Comparison of ENCODE assay signal across 22 cellular contexts in the genomic region with DNA sequence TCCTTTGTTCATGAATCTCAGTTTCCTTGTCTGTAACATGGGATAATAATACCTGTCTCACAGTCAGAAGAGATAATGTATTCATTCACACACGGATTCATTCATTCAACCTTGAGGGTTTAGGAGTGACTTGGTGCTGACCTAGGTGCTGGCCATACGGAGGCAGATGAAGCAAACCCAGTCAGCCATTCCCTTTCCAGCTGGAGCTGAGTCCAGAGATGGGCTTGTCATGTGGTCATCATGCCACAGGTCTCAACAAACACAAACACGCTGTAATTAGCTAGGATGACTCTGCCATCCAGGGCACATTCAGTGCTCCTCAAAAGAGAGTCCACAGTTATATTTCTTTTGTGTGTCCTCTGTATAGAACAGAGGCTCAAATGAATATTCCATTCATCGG. TPM values are rescaled to one million over a fixed set of nuclear protein-coding genes. Genes with fewer than 3 reads are reported as not detected.
A peak's percentile ranks its signal among the peaks of the same experiment; 100 is the strongest.
DNase-seq lines count a peak whose midpoint lies in the region; ATAC-seq, FAIRE-seq and TF ChIP-seq lines count a peak whose summit lies in the region.
"Had no signal": no experiment of that assay in that cellular context is flagged by ENCODE, and none has a peak within 500 bp of the region (broad histone marks: within the 10 kb centered on the region; RNA-seq: fewer than 3 reads in every experiment).

No MANE protein-coding gene starts in this region.

- no peak overlapping the region for H4K8ac ChIP-seq in H1 (ENCODE audit: extremely low read depth, insufficient read depth, low read length)

- no peak overlapping the region for H4K91ac ChIP-seq in H1 (replicated peaks; ENCODE audit: insufficient read length, low read length)

- H3K4me3 ChIP-seq in H1 (ENCODE audit: extremely low read depth in 1 of 4, insufficient read depth in 2 of 4, low read depth in 3 of 4, low read length in 4 of 4), result no peak overlapping the region
- H3K4me3 ChIP-seq: K562, PC-9, SJCRH30 had no signal

- no peaks in the 10 kb centered on the region for H3K36me3 ChIP-seq in H1 (ENCODE audit: control insufficient read depth in 2 of 4, insufficient read depth in 4 of 4, low read length in 3 of 4)
- H3K36me3 ChIP-seq: SJCRH30 had no signal

- H3K4me3 Mint-ChIP-seq in activated CD4-positive, alpha-beta T cell treated with anti-CD3 and anti-CD28 coated beads, Interleukin-2, amount 10 ng/mL, durations not matched to agents 24 days and 14 days, result no peak overlapping the region
- H3K4me3 Mint-ChIP-seq in WTC11, result no peak overlapping the region
- no peak overlapping the region for H3K4me3 Mint-ChIP-seq in activated naive CD4-positive, alpha-beta T cell treated with anti-CD3 and anti-CD28 coated beads, Interleukin-2, amount 10 ng/mL, durations not matched to agents 7 days and 5 days
- H3K4me3 Mint-ChIP-seq in HFFc6, result no peak overlapping the region
- H3K4me3 Mint-ChIP-seq: CD4-positive, alpha-beta T cell; T-helper 17 cell had no signal

- no peak overlapping the region for H3K4me2 ChIP-seq in H1 (ENCODE audit: insufficient read depth in 1 of 2, low read depth in 2 of 2, low read length in 2 of 2)
- H3K4me2 ChIP-seq: PC-9 had no signal

- H2BK5ac ChIP-seq in H1 (ENCODE audit: low read depth, low read length), result no peak overlapping the region

- H3K36me3 Mint-ChIP-seq in activated CD4-positive, alpha-beta T cell treated with anti-CD3 and anti-CD28 coated beads, Interleukin-2, amount 10 ng/mL, durations not matched to agents 24 days and 14 days (ENCODE audit: low read depth), result no peaks in the 10 kb centered on the region
- H3K36me3 Mint-ChIP-seq in WTC11 (no peaks in the 10 kb centered on the region), HFFc6 (ENCODE audit: low read depth) (no peaks in the 10 kb centered on the region)
- H3K36me3 Mint-ChIP-seq in activated naive CD4-positive, alpha-beta T cell treated with anti-CD3 and anti-CD28 coated beads, Interleukin-2, amount 10 ng/mL, durations not matched to agents 7 days and 5 days, result no peaks in the 10 kb centered on the region

- TF ChIP-seq POLR2A in H1 (IDR thresholded peaks at IDR 0.05; ENCODE audit: control extremely low read depth in 1 of 2, low read depth in 2 of 2, low read length in 2 of 2), result no peak

- no peaks in the 10 kb centered on the region for H3K9me3 ChIP-seq in H1 (ENCODE audit: insufficient read depth in 2 of 2, low read depth in 1 of 2, low read length in 1 of 2)
- H3K9me3 ChIP-seq: SJCRH30 had no signal

- POLR2A ChIA-PET in H1 (lab: Charles Lee; ENCODE audit: partially characterized antibody), result no interaction called here
- POLR2A ChIA-PET in WTC11 (lab: Charles Lee), result no interaction called here

- peak; percentile 45 for DNase-seq in activated CD4-positive, alpha-beta T cell treated with anti-CD3 and anti-CD28 coated beads, Interleukin-2, amount 10 ng/mL, durations not matched to agents 24 days and 14 days
- no peak for DNase-seq in activated CD4-positive, alpha-beta T cell treated with anti-CD3 and anti-CD28 coated beads for 48 hours
- DNase-seq in HTR-8/SVneo (ENCODE audit: insufficient read length, low spot score), result no peak
- peak; percentile 38 for DNase-seq in NCI-H748 treated with DMSO at 0.1 percent for 48 hours (lab: John Stamatoyannopoulos, UW)
- DNase-seq in H1 (ENCODE audit: low read depth in 1 of 2, low spot score in 2 of 2), result no peak
- DNase-seq in WTC11 (ENCODE audit: low spot score), result no peak
- no peak for DNase-seq in activated naive CD4-positive, alpha-beta T cell treated with anti-CD3 and anti-CD28 coated beads, Interleukin-2, amount 10 ng/mL, durations not matched to agents 7 days and 5 days
- no peak for DNase-seq in HFFc6
- DNase-seq: Calu3; CD4-positive, alpha-beta T cell; GF-D8; NCI-H2029 treated with DMSO at 0.1 percent for 48 hours; NCI-H446; NCI-H82; PC-9; SJCRH30; T-helper 17 cell had no signal

- no peak overlapping the region for H2BK120ac ChIP-seq in H1 (replicated peaks; ENCODE audit: low read depth, low read length)

- no peak overlapping the region for H2AK5ac ChIP-seq in H1 (ENCODE audit: low read depth, low read length)

- TF ChIP-seq CTCF in H1 (IDR thresholded peaks at IDR 0.05; ENCODE audit: control extremely low read depth in 1 of 3, insufficient read depth in 1 of 3, low read depth in 1 of 3, low read length in 3 of 3) (no peak), WTC11 (IDR thresholded peaks at IDR 0.05) (no peak), HFFc6 (IDR thresholded peaks at IDR 0.05) (no peak)

- H3K18ac ChIP-seq in H1 (ENCODE audit: extremely low read depth, low read length), result no peak overlapping the region

- intact Hi-C loops in activated CD4-positive, alpha-beta T cell treated with anti-CD3 and anti-CD28 coated beads, Interleukin-2, amount 10 ng/mL, durations not matched to agents 24 days and 14 days (cut with micrococcal nuclease), result no loop called here

- no peaks in the 10 kb centered on the region for H3K79me1 ChIP-seq in H1 (ENCODE audit: low read depth, low read length)

- no peak for TF ChIP-seq RAD21 in H1 (IDR thresholded peaks at IDR 0.05 in 1 of 2, conservative IDR thresholded peaks at IDR 0.05 in 1 of 2; ENCODE audit: low read depth in 2 of 2, low read length in 2 of 2)

- no peak for ATAC-seq in WTC11
- ATAC-seq: K562, T-helper 17 cell had no signal

- H4K20me1 ChIP-seq in H1 (replicated peaks in 1 of 2; ENCODE audit: control insufficient read depth in 1 of 2, insufficient read depth in 2 of 2, low read length in 2 of 2), result no peaks in the 10 kb centered on the region

- no peak overlapping the region for H3K9ac ChIP-seq in H1 (replicated peaks in 1 of 4; ENCODE audit: extremely low read depth in 1 of 4, low read depth in 3 of 4, low read length in 3 of 4)

- no peak overlapping the region for H4K5ac ChIP-seq in H1 (ENCODE audit: insufficient read length, low read depth, low read length)

- H3K4ac ChIP-seq in H1 (replicated peaks; ENCODE audit: insufficient read length, low read depth, low read length), result no peak overlapping the region

- CTCF ChIA-PET in H1 (lab: Charles Lee; ENCODE audit: partially characterized antibody) (no interaction called here), WTC11 (lab: Charles Lee) (interaction anchor here (2.0 kb wide), 1 partner anchor 26 kb away, joined by 4 read pairs; no protein-coding TSS in a partner anchor)
- CTCF ChIA-PET in activated naive CD4-positive, alpha-beta T cell treated with anti-CD3 and anti-CD28 coated beads, Interleukin-2, amount 10 ng/mL, durations not matched to agents 7 days and 5 days (lab: Charles Lee), result no interaction called here

- no peaks in the 10 kb centered on the region for H3K9me3 Mint-ChIP-seq in activated CD4-positive, alpha-beta T cell treated with anti-CD3 and anti-CD28 coated beads, Interleukin-2, amount 10 ng/mL, durations not matched to agents 24 days and 14 days
- H3K9me3 Mint-ChIP-seq in WTC11, result no peaks in the 10 kb centered on the region
- no peaks in the 10 kb centered on the region for H3K9me3 Mint-ChIP-seq in activated naive CD4-positive, alpha-beta T cell treated with anti-CD3 and anti-CD28 coated beads, Interleukin-2, amount 10 ng/mL, durations not matched to agents 7 days and 5 days
- no peaks in the 10 kb centered on the region for H3K9me3 Mint-ChIP-seq in HFFc6
- H3K9me3 Mint-ChIP-seq: CD4-positive, alpha-beta T cell had no signal

- no peaks in the 10 kb centered on the region for H3K23me2 ChIP-seq in H1 (ENCODE audit: low read depth, low read length)

- WGBS in H1 (ENCODE audit: extremely low coverage in 1 of 2, insufficient coverage in 1 of 2, insufficient read length in 1 of 2, insufficient replicate concordance in 2 of 2, low coverage in 1 of 2, low lambda C conversion rate in 2 of 2, missing lambda C conversion rate in 1 of 2), 2 experiments, result 72% methylated on average over 4 of the region's 4 CpGs; no CpG with 5 or more reads in 1 of the 2 experiments

- no peak for TF ChIP-seq EP300 in H1 (IDR thresholded peaks at IDR 0.05; ENCODE audit: borderline replicate concordance in 1 of 2, low read depth in 2 of 2, low read length in 2 of 2)

- H3K14ac ChIP-seq in H1 (ENCODE audit: insufficient read length), result no peak overlapping the region

- no peak overlapping the region for H3K27ac Mint-ChIP-seq in activated CD4-positive, alpha-beta T cell treated with anti-CD3 and anti-CD28 coated beads, Interleukin-2, amount 10 ng/mL, durations not matched to agents 24 days and 14 days
- no peak overlapping the region for H3K27ac Mint-ChIP-seq in WTC11
- H3K27ac Mint-ChIP-seq in activated naive CD4-positive, alpha-beta T cell treated with anti-CD3 and anti-CD28 coated beads, Interleukin-2, amount 10 ng/mL, durations not matched to agents 7 days and 5 days, result no peak overlapping the region
- H3K27ac Mint-ChIP-seq in HFFc6, result no peak overlapping the region
- H3K27ac Mint-ChIP-seq: CD4-positive, alpha-beta T cell; T-helper 17 cell had no signal

- no peaks in the 10 kb centered on the region for H3K79me2 ChIP-seq in H1 (ENCODE audit: control insufficient read depth in 1 of 2, insufficient read depth in 2 of 2, low read length in 2 of 2)

- no peak overlapping the region for H3K23ac ChIP-seq in H1 (ENCODE audit: insufficient read length)

- no peak overlapping the region for H3K56ac ChIP-seq in H1 (replicated peaks; ENCODE audit: insufficient read length, low read depth, low read length)

- H3K27me3 ChIP-seq in H1 (replicated peaks in 1 of 4; ENCODE audit: control insufficient read depth in 3 of 4, extremely low read depth in 1 of 4, insufficient read depth in 3 of 4, low read length in 3 of 4), result no peaks in the 10 kb centered on the region

- H2BK20ac ChIP-seq in H1 (ENCODE audit: low read length), result no peak overlapping the region

- FAIRE-seq in HTR-8/SVneo (lab: Jason Lieb, UNC) (peak; percentile 95), H1 (lab: Jason Lieb, UNC) (no peak)
- FAIRE-seq: A204.1, GM12891, GM18507, H54, K562 had no signal

- no peak overlapping the region for H2BK12ac ChIP-seq in H1 (ENCODE audit: low read depth, low read length)

- H3K4me1 Mint-ChIP-seq in activated CD4-positive, alpha-beta T cell treated with anti-CD3 and anti-CD28 coated beads, Interleukin-2, amount 10 ng/mL, durations not matched to agents 24 days and 14 days, result peaks cover 3% of the 10 kb centered on the region
- no peaks in the 10 kb centered on the region for H3K4me1 Mint-ChIP-seq in WTC11
- no peaks in the 10 kb centered on the region for H3K4me1 Mint-ChIP-seq in activated naive CD4-positive, alpha-beta T cell treated with anti-CD3 and anti-CD28 coated beads, Interleukin-2, amount 10 ng/mL, durations not matched to agents 7 days and 5 days
- H3K4me1 Mint-ChIP-seq in HFFc6 (ENCODE audit: low read depth), result peaks cover 18% of the 10 kb centered on the region
- H3K4me1 Mint-ChIP-seq: T-helper 17 cell had no signal

- no peak overlapping the region for H2BK15ac ChIP-seq in H1 (ENCODE audit: low read length)

- H3K27ac ChIP-seq in H1 (ENCODE audit: low read depth, low read length), result peak overlapping the region; percentile 7; the same call in 1 of the 2 replicates
- H3K27ac ChIP-seq: PC-9, SJCRH30 had no signal

- H2AFZ ChIP-seq in H1 (ENCODE audit: low read length), result no peak overlapping the region
- H2AFZ ChIP-seq: PC-9 had no signal

- peaks cover 31% of the 10 kb centered on the region for H3K27me3 Mint-ChIP-seq in activated CD4-positive, alpha-beta T cell treated with anti-CD3 and anti-CD28 coated beads, Interleukin-2, amount 10 ng/mL, durations not matched to agents 24 days and 14 days
- H3K27me3 Mint-ChIP-seq in WTC11 (ENCODE audit: low read depth), result no peaks in the 10 kb centered on the region; the same call in 1 of the 2 replicates
- peaks cover 10% of the 10 kb centered on the region for H3K27me3 Mint-ChIP-seq in activated naive CD4-positive, alpha-beta T cell treated with anti-CD3 and anti-CD28 coated beads, Interleukin-2, amount 10 ng/mL, durations not matched to agents 7 days and 5 days
- peaks cover 9% of the 10 kb centered on the region for H3K27me3 Mint-ChIP-seq in HFFc6 (ENCODE audit: insufficient read depth)
- H3K27me3 Mint-ChIP-seq: CD4-positive, alpha-beta T cell had no signal

- no peaks in the 10 kb centered on the region for H3K4me1 ChIP-seq in H1 (replicated peaks in 1 of 4; ENCODE audit: control insufficient read depth in 3 of 4, insufficient read depth in 4 of 4, low read length in 3 of 4)

RNA-seq across cellular contexts. Expression of gene PRELID3B, which starts 19.5 kb away (rescaled TPM):
- 119 and 123 TPM in 2 replicates for total RNA-seq in activated CD4-positive, alpha-beta T cell treated with anti-CD3 and anti-CD28 coated beads, Interleukin-2, amount 10 ng/mL, durations not matched to agents 24 days and 14 days
- 43.2 and 50.5 TPM in 2 replicates for total RNA-seq in H1 (2021; fragmentation: NEBNext Ultra II Directional; extraction: Animal tissue kit (Norgen Biotek cat#: 25700))
- polyA plus RNA-seq in H1 (2011; rRNA removed), result 4.6 and 8.1 TPM in 2 replicates
- polyA plus RNA-seq in H1 (2011; cell fraction: cytosol; rRNA removed), result 11.6 TPM
- polyA plus RNA-seq in H1 (2011; cell fraction: nucleus; rRNA removed), result 30.8 TPM
- polyA plus RNA-seq in H1 (2012, experiment 1 of 2), result 12.4 to 17.0 TPM (median 14.1 TPM) in 4 replicates
- polyA plus RNA-seq in H1 (2012, experiment 2 of 2), result 1.3 TPM
- 15.5 TPM for polyA plus RNA-seq in H1 (2013, experiment 1 of 2)
- 14.8 TPM for polyA plus RNA-seq in H1 (2013, experiment 2 of 2)
- 28.0 and 28.8 TPM in 2 replicates for polyA minus RNA-seq in H1 (2011; rRNA and poly(A)+ RNA removed)
- 21.1 TPM for polyA minus RNA-seq in H1 (2011; cell fraction: cytosol; rRNA and poly(A)+ RNA removed)
- 16.9 TPM for polyA minus RNA-seq in H1 (2011; cell fraction: nucleus; rRNA and poly(A)+ RNA removed)
- total RNA-seq in WTC11 (2021), result 46.9 to 48.7 TPM (median 47.0 TPM) in 3 replicates
- 10 to 100 TPM; 55.2 to 64.1 (median 59.8) TPM for total RNA-seq in HFFc6 (2021; fragmentation: NEBNext Ultra II Directional; extraction: Animal tissue kit (Norgen Biotek cat#: 25700))

RNA-seq across cellular contexts. Expression of gene ATP5F1E, which starts 29.9 kb away (rescaled TPM):
- total RNA-seq in activated CD4-positive, alpha-beta T cell treated with anti-CD3 and anti-CD28 coated beads, Interleukin-2, amount 10 ng/mL, durations not matched to agents 24 days and 14 days, result 69.9 and 70.9 TPM in 2 replicates
- 45.5 and 47.8 TPM in 2 replicates for total RNA-seq in H1 (2021; fragmentation: NEBNext Ultra II Directional; extraction: Animal tissue kit (Norgen Biotek cat#: 25700))
- 12.1 and 15.7 TPM in 2 replicates for polyA plus RNA-seq in H1 (2011; rRNA removed)
- polyA plus RNA-seq in H1 (2011; cell fraction: cytosol; rRNA removed), result 23.4 TPM
- polyA plus RNA-seq in H1 (2011; cell fraction: nucleus; rRNA removed), result 9.1 TPM
- 44.3 to 62.7 TPM (median 56.7 TPM) in 4 replicates for polyA plus RNA-seq in H1 (2012, experiment 1 of 2)
- 7.3 TPM for polyA plus RNA-seq in H1 (2012, experiment 2 of 2)
- polyA plus RNA-seq in H1 (2013, experiment 1 of 2), result 55.2 TPM
- polyA plus RNA-seq in H1 (2013, experiment 2 of 2), result 53.9 TPM
- 3.9 and 4.2 TPM in 2 replicates for polyA minus RNA-seq in H1 (2011; rRNA and poly(A)+ RNA removed)
- 12.0 TPM for polyA minus RNA-seq in H1 (2011; cell fraction: cytosol; rRNA and poly(A)+ RNA removed)
- polyA minus RNA-seq in H1 (2011; cell fraction: nucleus; rRNA and poly(A)+ RNA removed), result 14.7 TPM
- total RNA-seq in WTC11 (2021), result 41.1 to 44.8 TPM (median 43.0 TPM) in 3 replicates
- total RNA-seq in HFFc6 (2021; fragmentation: NEBNext Ultra II Directional; extraction: Animal tissue kit (Norgen Biotek cat#: 25700)), result 10 to 100 TPM; 75.0 to 91.4 (median 84.4) TPM

RNA-seq across cellular contexts. Expression of gene TUBB1, which starts 42.8 kb away (rescaled TPM):
- not detected in 2 replicates for total RNA-seq in activated CD4-positive, alpha-beta T cell treated with anti-CD3 and anti-CD28 coated beads, Interleukin-2, amount 10 ng/mL, durations not matched to agents 24 days and 14 days
- total RNA-seq in H1 (2021; fragmentation: NEBNext Ultra II Directional; extraction: Animal tissue kit (Norgen Biotek cat#: 25700)), result not detected in 2 replicates
- not detected in 2 replicates for polyA plus RNA-seq in H1 (2011; rRNA removed)
- polyA plus RNA-seq in H1 (2011; cell fraction: cytosol; rRNA removed), result 0.04 TPM
- polyA plus RNA-seq in H1 (2011; cell fraction: nucleus; rRNA removed), result 0.04 TPM
- polyA plus RNA-seq in H1 (2012, experiment 1 of 2), result 0.12 to 0.29 TPM (median 0.20 TPM) in 4 replicates
- not detected for polyA plus RNA-seq in H1 (2012, experiment 2 of 2)
- not detected for polyA plus RNA-seq in H1 (2013, experiment 1 of 2)
- polyA plus RNA-seq in H1 (2013, experiment 2 of 2), result not detected
- polyA minus RNA-seq in H1 (2011; rRNA and poly(A)+ RNA removed), result not detected in 2 replicates
- polyA minus RNA-seq in H1 (2011; cell fraction: cytosol; rRNA and poly(A)+ RNA removed), result not detected
- not detected for polyA minus RNA-seq in H1 (2011; cell fraction: nucleus; rRNA and poly(A)+ RNA removed)
- total RNA-seq in WTC11 (2021), result not detected in 3 replicates
- not detected for total RNA-seq in HFFc6 (2021; fragmentation: NEBNext Ultra II Directional; extraction: Animal tissue kit (Norgen Biotek cat#: 25700))
- total RNA-seq: Calu3, SJCRH30 had no signal

RNA-seq across cellular contexts. Expression of gene CTSZ, which starts 55.0 kb away (rescaled TPM):
- 48.1 and 51.1 TPM in 2 replicates for total RNA-seq in activated CD4-positive, alpha-beta T cell treated with anti-CD3 and anti-CD28 coated beads, Interleukin-2, amount 10 ng/mL, durations not matched to agents 24 days and 14 days
- 32.3 and 32.8 TPM in 2 replicates for total RNA-seq in H1 (2021; fragmentation: NEBNext Ultra II Directional; extraction: Animal tissue kit (Norgen Biotek cat#: 25700))
- 34.0 and 37.3 TPM in 2 replicates for polyA plus RNA-seq in H1 (2011; rRNA removed)
- polyA plus RNA-seq in H1 (2011; cell fraction: cytosol; rRNA removed), result 40.6 TPM
- 20.6 TPM for polyA plus RNA-seq in H1 (2011; cell fraction: nucleus; rRNA removed)
- 28.5 to 44.8 TPM (median 40.1 TPM) in 4 replicates for polyA plus RNA-seq in H1 (2012, experiment 1 of 2)
- polyA plus RNA-seq in H1 (2012, experiment 2 of 2), result 14.9 TPM
- 22.7 TPM for polyA plus RNA-seq in H1 (2013, experiment 1 of 2)
- 28.3 TPM for polyA plus RNA-seq in H1 (2013, experiment 2 of 2)
- 18.3 and 24.6 TPM in 2 replicates for polyA minus RNA-seq in H1 (2011; rRNA and poly(A)+ RNA removed)
- 11.0 TPM for polyA minus RNA-seq in H1 (2011; cell fraction: cytosol; rRNA and poly(A)+ RNA removed)
- polyA minus RNA-seq in H1 (2011; cell fraction: nucleus; rRNA and poly(A)+ RNA removed), result 18.3 TPM
- total RNA-seq in WTC11 (2021), result 26.3 to 36.2 TPM (median 32.4 TPM) in 3 replicates
- total RNA-seq in HFFc6 (2021; fragmentation: NEBNext Ultra II Directional; extraction: Animal tissue kit (Norgen Biotek cat#: 25700)), result 100 to 1,000 TPM; 124 to 240 (median 136) TPM
- total RNA-seq: SJCRH30 had no signal

Comparison
In these comparisons a context has a peak if more than half of its experiments do, and no peak if none do; other contexts are left out.
1. DNase-seq: peak in activated CD4-positive, alpha-beta T cell treated with anti-CD3 and anti-CD28 coated beads, Interleukin-2, amount 10 ng/mL, durations not matched to agents 24 days and 14 days (single experiment) and NCI-H748 treated with DMSO at 0.1 percent for 48 hours (single experiment); none in activated CD4-positive, alpha-beta T cell treated with anti-CD3 and anti-CD28 coated beads for 48 hours (single experiment), HTR-8/SVneo (single experiment), H1 (0 of 2), WTC11 (single experiment), activated naive CD4-positive, alpha-beta T cell treated with anti-CD3 and anti-CD28 coated beads, Interleukin-2, amount 10 ng/mL, durations not matched to agents 7 days and 5 days (single experiment) and HFFc6 (single experiment).